ENCODE assay signal across 1 cellular context in the genomic region with DNA sequence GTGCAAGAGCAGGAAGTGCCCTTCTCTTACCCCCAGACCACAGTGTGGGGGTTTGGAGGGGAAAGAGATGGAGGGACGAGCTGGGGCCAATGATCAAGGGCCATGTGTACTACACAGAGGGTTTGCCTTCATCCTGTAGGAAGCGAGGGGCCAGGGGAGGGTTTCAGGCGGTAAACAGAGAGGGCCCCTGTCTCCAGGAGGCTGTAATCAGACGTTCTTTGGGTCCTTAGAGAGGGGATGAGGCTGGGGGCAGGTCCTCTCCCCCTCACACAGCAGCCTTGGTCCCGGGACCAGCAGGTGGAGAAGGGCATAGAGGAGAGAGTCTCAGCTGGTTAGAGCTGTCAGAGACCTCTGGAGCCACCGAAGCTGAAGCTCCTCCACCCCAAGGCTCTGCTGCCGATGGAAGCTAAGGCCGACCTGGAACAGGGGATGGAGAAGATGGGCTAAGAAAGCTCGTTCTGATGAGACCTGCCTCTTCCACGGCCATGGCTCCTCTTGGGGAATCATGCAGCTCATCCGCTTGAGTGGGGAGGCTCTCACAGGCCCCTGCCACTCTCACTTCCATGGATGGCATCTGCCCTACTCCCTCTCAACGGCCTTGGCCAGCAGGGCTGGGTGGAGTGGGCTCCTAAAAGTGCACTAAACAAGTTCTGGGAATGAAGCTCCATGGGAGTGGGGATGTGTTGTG.
TF ChIP-seq lines count a peak whose summit lies in the region.

No MANE protein-coding gene starts in this region.

TF ChIP-seq in HCT116, 20 proteins besides CTCF, POLR2A, EP300 and RAD21 (continued from another document):
- TF ChIP-seq, protein P1, sequence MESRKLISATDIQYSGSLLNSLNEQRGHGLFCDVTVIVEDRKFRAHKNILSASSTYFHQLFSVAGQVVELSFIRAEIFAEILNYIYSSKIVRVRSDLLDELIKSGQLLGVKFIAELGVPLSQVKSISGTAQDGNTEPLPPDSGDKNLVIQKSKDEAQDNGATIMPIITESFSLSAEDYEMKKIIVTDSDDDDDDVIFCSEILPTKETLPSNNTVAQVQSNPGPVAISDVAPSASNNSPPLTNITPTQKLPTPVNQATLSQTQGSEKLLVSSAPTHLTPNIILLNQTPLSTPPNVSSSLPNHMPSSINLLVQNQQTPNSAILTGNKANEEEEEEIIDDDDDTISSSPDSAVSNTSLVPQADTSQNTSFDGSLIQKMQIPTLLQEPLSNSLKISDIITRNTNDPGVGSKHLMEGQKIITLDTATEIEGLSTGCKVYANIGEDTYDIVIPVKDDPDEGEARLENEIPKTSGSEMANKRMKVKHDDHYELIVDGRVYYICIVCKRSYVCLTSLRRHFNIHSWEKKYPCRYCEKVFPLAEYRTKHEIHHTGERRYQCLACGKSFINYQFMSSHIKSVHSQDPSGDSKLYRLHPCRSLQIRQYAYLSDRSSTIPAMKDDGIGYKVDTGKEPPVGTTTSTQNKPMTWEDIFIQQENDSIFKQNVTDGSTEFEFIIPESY (IDR thresholded peaks at IDR 0.05; ENCODE audit: extremely low read depth, insufficient replicate concordance, low read length) = no peak
- TF ChIP-seq, protein P2, sequence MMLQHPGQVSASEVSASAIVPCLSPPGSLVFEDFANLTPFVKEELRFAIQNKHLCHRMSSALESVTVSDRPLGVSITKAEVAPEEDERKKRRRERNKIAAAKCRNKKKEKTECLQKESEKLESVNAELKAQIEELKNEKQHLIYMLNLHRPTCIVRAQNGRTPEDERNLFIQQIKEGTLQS (IDR thresholded peaks at IDR 0.05) = no peak
- no peak for TF ChIP-seq JUND (IDR thresholded peaks at IDR 0.05)
- no peak for TF ChIP-seq ZNF274 (IDR thresholded peaks at IDR 0.05; ENCODE audit: low read depth, low read length)
- TF ChIP-seq, protein P3, sequence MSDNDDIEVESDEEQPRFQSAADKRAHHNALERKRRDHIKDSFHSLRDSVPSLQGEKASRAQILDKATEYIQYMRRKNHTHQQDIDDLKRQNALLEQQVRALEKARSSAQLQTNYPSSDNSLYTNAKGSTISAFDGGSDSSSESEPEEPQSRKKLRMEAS (IDR thresholded peaks at IDR 0.05) = no peak
- TF ChIP-seq TCF7L2 (IDR thresholded peaks at IDR 0.05; ENCODE audit: borderline replicate concordance, extremely low read depth, insufficient read depth, insufficient read length) = no peak
- no peak for TF ChIP-seq FOSL1 (IDR thresholded peaks at IDR 0.05; ENCODE audit: low read depth)
- TF ChIP-seq SRF (IDR thresholded peaks at IDR 0.05; ENCODE audit: low read depth) = no peak
- TF ChIP-seq EGR1 (IDR thresholded peaks at IDR 0.05; ENCODE audit: low read depth) = no peak
TF ChIP-seq in HCT116: peak in this region for 0.
